ENCODE assay signal across 1 cellular context in the genomic region with DNA sequence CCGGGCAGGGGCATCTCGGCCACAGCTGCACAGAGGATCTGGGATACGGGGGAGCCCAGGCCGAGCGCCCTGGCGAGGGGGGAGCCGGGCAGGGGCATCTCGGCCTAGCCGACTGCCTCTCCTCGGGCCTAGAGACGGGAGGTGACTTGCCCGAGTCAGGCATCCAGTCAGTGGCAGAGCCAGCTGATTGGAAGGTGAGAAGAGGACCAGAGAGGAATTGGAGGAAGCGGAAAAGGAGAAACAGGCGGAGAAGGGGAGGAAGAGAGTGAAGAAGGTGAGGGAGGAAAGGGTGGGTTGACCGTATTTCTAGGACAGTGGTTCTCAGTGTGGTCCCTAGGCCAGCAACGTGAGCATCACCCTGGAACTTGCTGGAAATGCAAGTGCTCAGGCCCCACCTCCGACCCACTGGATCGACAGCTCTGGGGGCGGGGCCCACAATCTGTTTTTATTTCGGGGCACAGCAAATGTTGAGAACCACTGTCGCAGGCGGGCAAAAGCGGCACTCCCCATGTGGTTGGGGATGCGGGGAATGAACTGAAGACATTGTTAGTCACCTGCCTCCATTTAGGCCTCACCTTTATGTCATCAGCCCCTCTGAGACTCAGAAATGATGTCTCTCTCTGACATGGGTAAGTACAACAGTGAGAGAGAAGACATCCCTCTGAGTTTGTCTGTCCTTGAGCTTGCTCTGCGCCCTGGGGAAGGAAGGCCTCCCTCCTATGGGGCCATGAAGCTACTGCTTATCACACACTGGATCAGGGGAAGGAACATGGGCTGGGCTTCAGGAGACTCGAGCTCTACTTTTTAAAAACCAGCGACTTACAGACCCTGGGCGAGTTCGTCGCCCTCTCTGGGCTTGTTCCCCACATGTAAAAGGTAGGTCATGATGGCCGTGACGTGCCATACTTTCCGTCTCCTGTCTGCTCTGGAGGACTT.
TF ChIP-seq lines count a peak whose summit lies in the region.

No MANE protein-coding gene starts in this region.

TF ChIP-seq in HCT116, 20 proteins besides CTCF, POLR2A, EP300 and RAD21 (continued from another document):
- TF ChIP-seq ZNF274 (IDR thresholded peaks at IDR 0.05; ENCODE audit: low read depth, low read length): no peak
- no peak for TF ChIP-seq POLR2AphosphoS5 (IDR thresholded peaks at IDR 0.05; ENCODE audit: low read depth, low read length)
- no peak for TF ChIP-seq SIN3A (IDR thresholded peaks at IDR 0.05; ENCODE audit: low read depth)
- no peak for TF ChIP-seq JUND (IDR thresholded peaks at IDR 0.05)
- no peak for TF ChIP-seq EZH2 (IDR thresholded peaks at IDR 0.05)
- no peak for TF ChIP-seq EZH2phosphoT487 (IDR thresholded peaks at IDR 0.05; ENCODE audit: borderline replicate concordance)
- TF ChIP-seq SP1 (IDR thresholded peaks at IDR 0.05; ENCODE audit: low read depth): no peak
- TF ChIP-seq EGR1 (IDR thresholded peaks at IDR 0.05; ENCODE audit: low read depth): no peak
- TF ChIP-seq, protein P1, sequence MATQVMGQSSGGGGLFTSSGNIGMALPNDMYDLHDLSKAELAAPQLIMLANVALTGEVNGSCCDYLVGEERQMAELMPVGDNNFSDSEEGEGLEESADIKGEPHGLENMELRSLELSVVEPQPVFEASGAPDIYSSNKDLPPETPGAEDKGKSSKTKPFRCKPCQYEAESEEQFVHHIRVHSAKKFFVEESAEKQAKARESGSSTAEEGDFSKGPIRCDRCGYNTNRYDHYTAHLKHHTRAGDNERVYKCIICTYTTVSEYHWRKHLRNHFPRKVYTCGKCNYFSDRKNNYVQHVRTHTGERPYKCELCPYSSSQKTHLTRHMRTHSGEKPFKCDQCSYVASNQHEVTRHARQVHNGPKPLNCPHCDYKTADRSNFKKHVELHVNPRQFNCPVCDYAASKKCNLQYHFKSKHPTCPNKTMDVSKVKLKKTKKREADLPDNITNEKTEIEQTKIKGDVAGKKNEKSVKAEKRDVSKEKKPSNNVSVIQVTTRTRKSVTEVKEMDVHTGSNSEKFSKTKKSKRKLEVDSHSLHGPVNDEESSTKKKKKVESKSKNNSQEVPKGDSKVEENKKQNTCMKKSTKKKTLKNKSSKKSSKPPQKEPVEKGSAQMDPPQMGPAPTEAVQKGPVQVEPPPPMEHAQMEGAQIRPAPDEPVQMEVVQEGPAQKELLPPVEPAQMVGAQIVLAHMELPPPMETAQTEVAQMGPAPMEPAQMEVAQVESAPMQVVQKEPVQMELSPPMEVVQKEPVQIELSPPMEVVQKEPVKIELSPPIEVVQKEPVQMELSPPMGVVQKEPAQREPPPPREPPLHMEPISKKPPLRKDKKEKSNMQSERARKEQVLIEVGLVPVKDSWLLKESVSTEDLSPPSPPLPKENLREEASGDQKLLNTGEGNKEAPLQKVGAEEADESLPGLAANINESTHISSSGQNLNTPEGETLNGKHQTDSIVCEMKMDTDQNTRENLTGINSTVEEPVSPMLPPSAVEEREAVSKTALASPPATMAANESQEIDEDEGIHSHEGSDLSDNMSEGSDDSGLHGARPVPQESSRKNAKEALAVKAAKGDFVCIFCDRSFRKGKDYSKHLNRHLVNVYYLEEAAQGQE (IDR thresholded peaks at IDR 0.05; ENCODE audit: low read depth): no peak
- TF ChIP-seq CBX3 (IDR thresholded peaks at IDR 0.05; ENCODE audit: low read depth): no peak
- TF ChIP-seq, protein P2, sequence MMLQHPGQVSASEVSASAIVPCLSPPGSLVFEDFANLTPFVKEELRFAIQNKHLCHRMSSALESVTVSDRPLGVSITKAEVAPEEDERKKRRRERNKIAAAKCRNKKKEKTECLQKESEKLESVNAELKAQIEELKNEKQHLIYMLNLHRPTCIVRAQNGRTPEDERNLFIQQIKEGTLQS (IDR thresholded peaks at IDR 0.05): no peak
- TF ChIP-seq SRF (IDR thresholded peaks at IDR 0.05; ENCODE audit: low read depth): no peak
- TF ChIP-seq TCF7L2 (IDR thresholded peaks at IDR 0.05; ENCODE audit: borderline replicate concordance, extremely low read depth, insufficient read depth, insufficient read length): no peak
- TF ChIP-seq CEBPB (IDR thresholded peaks at IDR 0.05; ENCODE audit: low read depth): no peak
- no peak for TF ChIP-seq YY1 (IDR thresholded peaks at IDR 0.05; ENCODE audit: extremely low read depth, insufficient replicate concordance, low read depth, low read length)
- no peak for TF ChIP-seq ZFX (IDR thresholded peaks at IDR 0.05)
